ENCODE assay signal across 17 cellular contexts in the genomic region with DNA sequence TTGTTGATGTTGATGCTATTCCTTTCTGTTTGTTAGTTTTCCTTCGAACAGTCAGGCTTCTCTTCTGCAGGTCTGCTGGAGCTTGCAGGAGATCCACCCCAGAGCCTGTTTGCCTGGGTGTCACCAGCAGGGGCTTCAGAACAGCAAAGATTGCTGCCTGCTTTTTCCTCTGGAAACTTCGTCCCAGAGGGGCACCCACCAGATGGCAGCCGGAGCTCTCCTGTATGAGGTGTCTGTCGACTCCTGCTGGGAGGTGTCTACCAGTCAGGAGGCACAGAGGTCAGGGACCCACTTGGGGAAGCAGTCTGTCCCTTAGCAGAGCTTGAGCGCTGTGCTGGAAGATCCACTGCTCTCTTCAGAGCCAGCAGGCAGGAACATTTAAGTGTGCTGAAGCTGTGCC.
A peak's percentile ranks its signal among the peaks of the same experiment; 100 is the strongest.
DNase-seq lines count a peak whose midpoint lies in the region; ATAC-seq and TF ChIP-seq lines count a peak whose summit lies in the region.
"Had no signal": no experiment of that assay in that cellular context is flagged by ENCODE, and none has a peak within 500 bp of the region (broad histone marks: within the 10 kb centered on the region; RNA-seq: fewer than 3 reads in every experiment).

No MANE protein-coding gene starts in this region.

- H4K20me1 ChIP-seq in neural progenitor cell (ENCODE audit: low read depth) = no peaks in the 10 kb centered on the region

- H3K36me3 ChIP-seq in left ventricle myocardium inferior = no peaks in the 10 kb centered on the region
- H3K36me3 ChIP-seq in heart right ventricle = no peaks in the 10 kb centered on the region
- H3K36me3 ChIP-seq in neural progenitor cell = no peaks in the 10 kb centered on the region

- peak; percentile 25 for TF ChIP-seq CTCF in left ventricle myocardium inferior (IDR thresholded peaks at IDR 0.05; ENCODE audit: borderline replicate concordance)
- peak in 1 of 9 donors; percentile 13 for TF ChIP-seq CTCF in heart right ventricle (IDR thresholded peaks at IDR 0.05)
- TF ChIP-seq CTCF in astrocyte of the cerebellum (IDR thresholded peaks at IDR 0.05; ENCODE audit: low read depth, low read length, missing control alignments) = peak; percentile 9
- peak; percentile 5 for TF ChIP-seq CTCF in neural progenitor cell (IDR thresholded peaks at IDR 0.05)

- no peaks in the 10 kb centered on the region for H3F3A ChIP-seq in neural progenitor cell (ENCODE audit: low read depth)

- H3K4me2 ChIP-seq in neural progenitor cell = no peak overlapping the region

- H3K4me3 ChIP-seq in left ventricle myocardium inferior = no peak overlapping the region
- no peak overlapping the region for H3K4me3 ChIP-seq in heart right ventricle
- no peak overlapping the region for H3K4me3 ChIP-seq in astrocyte of the cerebellum (ENCODE audit: low read depth, low read length)
- H3K4me3 ChIP-seq in neural progenitor cell = no peak overlapping the region
- H3K4me3 ChIP-seq: SK-N-MC had no signal

- H3K27me3 Mint-ChIP-seq in neural progenitor cell (ENCODE audit: insufficient read depth, low read depth) = peaks cover 2% of the 10 kb centered on the region

- peaks cover 12% of the 10 kb centered on the region for H3K4me1 Mint-ChIP-seq in neural progenitor cell

- H3K4me1 ChIP-seq in left ventricle myocardium inferior (peaks cover 19% of the 10 kb centered on the region), heart right ventricle (peaks cover 0 to 17% (median 10%) of the 10 kb centered on the region in 9 donors), neural progenitor cell (no peaks in the 10 kb centered on the region)

- ATAC-seq in heart right ventricle = no peak
- no peak for ATAC-seq in stimulated activated naive CD8-positive, alpha-beta T cell treated with anti-CD3 and anti-CD28 coated beads, Interleukin-15, Interleukin-2, amounts not matched to agents 100 U/mL and 50 U/mL, for 24 hours
- ATAC-seq in activated naive CD4-positive, alpha-beta T cell treated with anti-CD3 and anti-CD28 coated beads, Interleukin-2, amount 50 U/mL, for 72 hours = no peak

- no peaks in the 10 kb centered on the region for H3K79me2 ChIP-seq in neural progenitor cell (ENCODE audit: low read depth)

- peaks cover 20% of the 10 kb centered on the region for H3K9me3 ChIP-seq in left ventricle myocardium inferior (replicated peaks)
- peaks cover 0 to 18% (median 0%) of the 10 kb centered on the region in 11 donors for H3K9me3 ChIP-seq in heart right ventricle
- H3K9me3 ChIP-seq in neural progenitor cell (ENCODE audit: low read depth) = no peaks in the 10 kb centered on the region

- DNase-seq in left ventricle myocardium inferior (no peak), heart right ventricle (no peak), NCI-H524 (lab: John Stamatoyannopoulos, UW) (peak; percentile 43 to 76), astrocyte of the cerebellum (ENCODE audit: low read depth) (no peak), neural progenitor cell (ENCODE audit: low spot score) (no peak), NCI-H1417 (lab: John Stamatoyannopoulos, UW) (no peak)
- no peak for DNase-seq in stimulated activated naive CD8-positive, alpha-beta T cell treated with anti-CD3 and anti-CD28 coated beads, Interleukin-15, Interleukin-2, amounts not matched to agents 100 U/mL and 50 U/mL, for 24 hours
- no peak for DNase-seq in activated naive CD4-positive, alpha-beta T cell treated with anti-CD3 and anti-CD28 coated beads, Interleukin-2, amount 50 U/mL, for 72 hours (ENCODE audit: low spot score in 2 of 2)
- DNase-seq: C1 segment of cervical spinal cord, DND-41, GDM1, H7, NCI-H1105, NCI-H187, NCI-H226, NCI-H526 treated with DMSO at 0.1 percent for 48 hours had no signal

- H3K27me3 ChIP-seq in left ventricle myocardium inferior (ENCODE audit: low read depth) (no peaks in the 10 kb centered on the region), heart right ventricle (no peaks in the 10 kb centered on the region), neural progenitor cell (no peaks in the 10 kb centered on the region)

- peaks cover 42% of the 10 kb centered on the region for H3K9me3 Mint-ChIP-seq in neural progenitor cell
- peaks cover 0 to 20% of the 10 kb centered on the region in 2 donors for H3K9me3 Mint-ChIP-seq in activated naive CD4-positive, alpha-beta T cell treated with anti-CD3 and anti-CD28 coated beads, Interleukin-2, amount 50 U/mL, for 72 hours

- no peak overlapping the region for H3K4me3 Mint-ChIP-seq in neural progenitor cell

- H3K27ac ChIP-seq in left ventricle myocardium inferior (replicated peaks) (no peak overlapping the region), heart right ventricle (no peak overlapping the region), neural progenitor cell (no peak overlapping the region)
- H3K27ac ChIP-seq: SK-N-MC had no signal

- peaks cover 15% of the 10 kb centered on the region for H3K36me3 Mint-ChIP-seq in neural progenitor cell
- H3K36me3 Mint-ChIP-seq in activated naive CD4-positive, alpha-beta T cell treated with anti-CD3 and anti-CD28 coated beads, Interleukin-2, amount 50 U/mL, for 72 hours = peaks cover 0 to 10% of the 10 kb centered on the region in 2 donors

- WGBS in heart right ventricle, 2 donors = 71 to 78% methylated on average over 5 of the region's 5 CpGs

- H3K27ac Mint-ChIP-seq in neural progenitor cell = no peak overlapping the region
- no peak overlapping the region for H3K27ac Mint-ChIP-seq in activated naive CD4-positive, alpha-beta T cell treated with anti-CD3 and anti-CD28 coated beads, Interleukin-2, amount 50 U/mL, for 72 hours

- in situ Hi-C loops in astrocyte of the cerebellum (cut with HindIII; ENCODE audit: low sequenced_read_pairs) = no loop called here

- H3K9ac ChIP-seq in neural progenitor cell = no peak overlapping the region

- H2AFZ ChIP-seq in neural progenitor cell (replicated peaks) = no peak overlapping the region

- intact Hi-C loops in left ventricle myocardium inferior (cut with micrococcal nuclease) (no loop called here), heart right ventricle (cut with DNase I) (no loop called here)

Comparison
In these comparisons a context has a peak if more than half of its experiments do, and no peak if none do; other contexts are left out.
1. DNase-seq: peak in NCI-H524 (2 of 2); none in left ventricle myocardium inferior (single experiment), heart right ventricle (0 of 2), astrocyte of the cerebellum (single experiment), neural progenitor cell (single experiment), stimulated activated naive CD8-positive, alpha-beta T cell treated with anti-CD3 and anti-CD28 coated beads, Interleukin-15, Interleukin-2, amounts not matched to agents 100 U/mL and 50 U/mL, for 24 hours (single experiment), activated naive CD4-positive, alpha-beta T cell treated with anti-CD3 and anti-CD28 coated beads, Interleukin-2, amount 50 U/mL, for 72 hours (0 of 2) and NCI-H1417 (0 of 3).